In genomic region chr4:103567591-103567990, GRCh38 we compare ENCODE assay signal across 15 cellular contexts.
DNase-seq lines count a peak whose midpoint lies in the region; ATAC-seq, FAIRE-seq and TF ChIP-seq lines count a peak whose summit lies in the region.
"Had no signal": no experiment of that assay in that cellular context is flagged by ENCODE, and none has a peak within 500 bp of the region (broad histone marks: within the 10 kb centered on the region; RNA-seq: fewer than 3 reads in every experiment).

No MANE protein-coding gene starts in this region.

- H2AFZ ChIP-seq in HepG2 (ENCODE audit: low read length) (no peak overlapping the region), hepatocyte (no peak overlapping the region), neuronal stem cell (ENCODE audit: low read length) (peak overlapping the region; percentile 12), mesenchymal stem cell (ENCODE audit: low read depth, low read length) (no peak overlapping the region)

- H2BK15ac ChIP-seq in neuronal stem cell (ENCODE audit: low read length), result no peak overlapping the region
- H2BK15ac ChIP-seq in mesenchymal stem cell (ENCODE audit: low read depth, poor library complexity, severe bottlenecking), result no peak overlapping the region

- no peak overlapping the region for H4K91ac ChIP-seq in neuronal stem cell (ENCODE audit: low read depth, low read length, poor library complexity)
- no peak overlapping the region for H4K91ac ChIP-seq in mesenchymal stem cell (ENCODE audit: low read length)

- CTCF ChIA-PET in HepG2 (lab: Yijun Ruan, JAX; ENCODE audit: low intra/inter-chr PET ratio, low total read pairs), result no interaction called here
- CTCF ChIA-PET in naive thymus-derived CD4-positive, alpha-beta T cell (lab: Charles Lee), result no interaction called here

- H2BK12ac ChIP-seq in neuronal stem cell (ENCODE audit: low read length) (no peak overlapping the region), mesenchymal stem cell (ENCODE audit: low read length in 2 of 2) (no peak overlapping the region)

- DNase-seq in HepG2 (ENCODE audit: low spot score), result no peak
- DNase-seq in right lobe of liver, result no peak
- peak; percentile 7 for DNase-seq in hepatocyte (ENCODE audit: low spot score)
- DNase-seq in neuronal stem cell (ENCODE audit: low spot score), result no peak
- DNase-seq in mesenchymal stem cell, result no peak
- DNase-seq in naive thymus-derived CD4-positive, alpha-beta T cell, result no peak
- DNase-seq: 8988T; AML-193; CD8-positive, alpha-beta memory T cell; DMS53; GF-D8; H7 had no signal

- H3K36me3 ChIP-seq in HepG2 (replicated peaks in 1 of 2; ENCODE audit: control insufficient read depth in 1 of 2, insufficient read depth in 2 of 2, low read length in 2 of 2) (no peaks in the 10 kb centered on the region), right lobe of liver (no peaks in the 10 kb centered on the region), hepatocyte (replicated peaks; ENCODE audit: insufficient read depth, low read depth) (no peaks in the 10 kb centered on the region), neuronal stem cell (replicated peaks in 1 of 2; ENCODE audit: control insufficient read depth in 2 of 2, insufficient read depth in 2 of 2, low read length in 2 of 2) (no peaks in the 10 kb centered on the region), mesenchymal stem cell (ENCODE audit: control insufficient read depth in 1 of 2, insufficient read depth in 2 of 2, low read depth in 1 of 2, low read length in 2 of 2) (no peaks in the 10 kb centered on the region)
- no peaks in the 10 kb centered on the region for H3K36me3 ChIP-seq in naive thymus-derived CD4-positive, alpha-beta T cell (ENCODE audit: control insufficient read depth in 2 of 3, insufficient read depth in 3 of 3, low read length in 3 of 3)
- H3K36me3 ChIP-seq: BLaER1 had no signal

- in situ Hi-C loops in HepG2 (cut with HindIII; ENCODE audit: extremely low pct_ligation_motif_present, low pct_unique_long_range_greater_than_20kb), result no loop called here

- no TSS peak for BruUV-seq in HepG2 (replicated peaks; lab: Mats Ljungman, UMichigan)

- POLR2A ChIA-PET in HepG2 (lab: Yijun Ruan, JAX), result no interaction called here
- POLR2A ChIA-PET in naive thymus-derived CD4-positive, alpha-beta T cell (lab: Charles Lee), result no interaction called here

- H3K4me3 ChIP-seq in HepG2 (replicated peaks in 1 of 3; ENCODE audit: insufficient read depth in 1 of 3, low read depth in 2 of 3, low read length in 3 of 3), result no peak overlapping the region
- H3K4me3 ChIP-seq in right lobe of liver, result no peak overlapping the region
- no peak overlapping the region for H3K4me3 ChIP-seq in hepatocyte
- H3K4me3 ChIP-seq in neuronal stem cell (ENCODE audit: low read length in 2 of 2), result no peak overlapping the region
- H3K4me3 ChIP-seq in mesenchymal stem cell (ENCODE audit: insufficient read depth in 1 of 2, low read depth in 1 of 2, low read length in 2 of 2), result no peak overlapping the region
- no peak overlapping the region for H3K4me3 ChIP-seq in naive thymus-derived CD4-positive, alpha-beta T cell (ENCODE audit: low read length)
- H3K4me3 ChIP-seq: BLaER1 had no signal

- H2AK5ac ChIP-seq in neuronal stem cell (ENCODE audit: low read depth, low read length) (no peak overlapping the region), mesenchymal stem cell (ENCODE audit: low read length, severe bottlenecking) (no peak overlapping the region)

- H2BK120ac ChIP-seq in neuronal stem cell (ENCODE audit: low read depth, low read length) (no peak overlapping the region), mesenchymal stem cell (ENCODE audit: low read depth, low read length) (no peak overlapping the region)

- H3K9ac ChIP-seq in HepG2 (ENCODE audit: insufficient read depth, low read depth, low read length), result no peak overlapping the region
- H3K9ac ChIP-seq in neuronal stem cell (ENCODE audit: low read depth, low read length, poor library complexity), result no peak overlapping the region
- H3K9ac ChIP-seq in mesenchymal stem cell (ENCODE audit: low read length), result no peak overlapping the region
- H3K9ac ChIP-seq: BLaER1 had no signal

- peaks cover 0 to 9% (median 3%) of the 10 kb centered on the region in 11 donors for H3K9me3 Mint-ChIP-seq in naive thymus-derived CD4-positive, alpha-beta T cell

- no peaks in the 10 kb centered on the region for H3K4me1 Mint-ChIP-seq in naive thymus-derived CD4-positive, alpha-beta T cell
- H3K4me1 Mint-ChIP-seq: CD8-positive, alpha-beta memory T cell had no signal

- no peaks in the 10 kb centered on the region for H4K20me1 ChIP-seq in HepG2 (ENCODE audit: insufficient read depth, low read length)
- H4K20me1 ChIP-seq in hepatocyte (ENCODE audit: insufficient read depth, poor library complexity, severe bottlenecking), result no peaks in the 10 kb centered on the region
- H4K20me1 ChIP-seq: BLaER1 had no signal

- H3K27ac ChIP-seq in HepG2 (ENCODE audit: extremely low read length, insufficient read depth, low read length) (no peak overlapping the region), right lobe of liver (no peak overlapping the region), VCaP (peak overlapping the region; percentile 60), hepatocyte (peak overlapping the region; percentile 54), neuronal stem cell (replicated peaks; ENCODE audit: low read length) (no peak overlapping the region), mesenchymal stem cell (ENCODE audit: low read length, poor library complexity, severe bottlenecking) (no peak overlapping the region)
- no peak overlapping the region for H3K27ac ChIP-seq in naive thymus-derived CD4-positive, alpha-beta T cell (ENCODE audit: low read depth, low read length)
- H3K27ac ChIP-seq: BLaER1 had no signal

- ATAC-seq in HepG2 (peak; percentile 38; the same call in 1 of the 3 replicates), right lobe of liver (no peak), GM19324 (IDR thresholded peaks at IDR 0.05; ENCODE audit: low FRiP score, unreplicated experiment) (no peak)
- ATAC-seq in naive thymus-derived CD4-positive, alpha-beta T cell, result no peak

- TF ChIP-seq POLR2A in HepG2 (IDR thresholded peaks at IDR 0.05; ENCODE audit: insufficient read depth in 1 of 2, low read depth in 2 of 2, low read length in 2 of 2) (no peak), right lobe of liver (IDR thresholded peaks at IDR 0.05) (no peak)

- H3K4ac ChIP-seq in neuronal stem cell (ENCODE audit: low read length) (no peak overlapping the region), mesenchymal stem cell (ENCODE audit: low read depth in 1 of 2, low read length in 2 of 2) (no peak overlapping the region)

- H3K4me2 ChIP-seq in HepG2 (ENCODE audit: low read depth, low read length) (no peak overlapping the region), hepatocyte (peak overlapping the region; percentile 46), neuronal stem cell (ENCODE audit: insufficient read depth, low read length, poor library complexity, severe bottlenecking) (no peak overlapping the region), mesenchymal stem cell (ENCODE audit: low read length, poor library complexity, severe bottlenecking) (no peak overlapping the region)
- H3K4me2 ChIP-seq: BLaER1 had no signal

- H3K36me3 Mint-ChIP-seq in naive thymus-derived CD4-positive, alpha-beta T cell, result no peaks in the 10 kb centered on the region
- H3K36me3 Mint-ChIP-seq: CD8-positive, alpha-beta memory T cell had no signal

- no peak overlapping the region for H3K23ac ChIP-seq in neuronal stem cell (ENCODE audit: low read depth, low read length, poor library complexity)
- no peak overlapping the region for H3K23ac ChIP-seq in mesenchymal stem cell (ENCODE audit: low read length in 2 of 2)

- no peak for TF ChIP-seq RAD21 in HepG2 (CRISPR knock-in tag; IDR thresholded peaks at IDR 0.05)

- H4K8ac ChIP-seq in neuronal stem cell (ENCODE audit: low read depth, low read length) (no peak overlapping the region), mesenchymal stem cell (ENCODE audit: low read length) (no peak overlapping the region)

- H3K27ac Mint-ChIP-seq in naive thymus-derived CD4-positive, alpha-beta T cell, result no peak overlapping the region
- H3K27ac Mint-ChIP-seq: CD8-positive, alpha-beta memory T cell had no signal

- 25% methylated on average over 4 of the region's 4 CpGs for WGBS in HepG2 (ENCODE audit: low lambda C conversion rate)
- 58% methylated on average over 3 of the region's 4 CpGs for WGBS in right lobe of liver (ENCODE audit: insufficient coverage, low coverage, low lambda C conversion rate, missing lambda C conversion rate)
- WGBS in hepatocyte (ENCODE audit: low lambda C conversion rate, missing lambda C conversion rate), result 64% methylated on average over 4 of the region's 4 CpGs
- WGBS in neuronal stem cell (ENCODE audit: extremely low coverage in 2 of 2, insufficient read length in 2 of 2, insufficient replicate concordance in 1 of 2), 2 donors, result no CpG with 5 or more reads among the region's 4 CpGs
- 68% methylated on average over 3 of the region's 4 CpGs for WGBS in mesenchymal stem cell

- no peak overlapping the region for H3K18ac ChIP-seq in neuronal stem cell (ENCODE audit: low read length)
- no peak overlapping the region for H3K18ac ChIP-seq in mesenchymal stem cell (ENCODE audit: low read depth in 1 of 2, low read length in 2 of 2)

- H3K9me3 ChIP-seq in HepG2 (ENCODE audit: low read length) (no peaks in the 10 kb centered on the region), right lobe of liver (no peaks in the 10 kb centered on the region), hepatocyte (ENCODE audit: low read depth) (no peaks in the 10 kb centered on the region), neuronal stem cell (replicated peaks in 1 of 2; ENCODE audit: control insufficient read depth in 2 of 2, insufficient read depth in 1 of 2, low read depth in 1 of 2, low read length in 2 of 2) (no peaks in the 10 kb centered on the region), mesenchymal stem cell (ENCODE audit: control insufficient read depth, low read length) (no peaks in the 10 kb centered on the region)
- no peaks in the 10 kb centered on the region for H3K9me3 ChIP-seq in naive thymus-derived CD4-positive, alpha-beta T cell (ENCODE audit: control insufficient read depth in 2 of 3, low read length in 3 of 3)
- H3K9me3 ChIP-seq: BLaER1 had no signal

- TF ChIP-seq EP300 in HepG2 (IDR thresholded peaks at IDR 0.05; ENCODE audit: low read depth in 2 of 2, low read length in 2 of 2) (no peak), HepG2 (CRISPR knock-in tag; IDR thresholded peaks at IDR 0.05; ENCODE audit: borderline replicate concordance) (no peak)

- H3K4me1 ChIP-seq in HepG2 (ENCODE audit: insufficient read depth, low read length) (peaks cover 13% of the 10 kb centered on the region), right lobe of liver (no peaks in the 10 kb centered on the region), hepatocyte (ENCODE audit: insufficient read depth) (no peaks in the 10 kb centered on the region), neuronal stem cell (ENCODE audit: control insufficient read depth in 2 of 2, insufficient read depth in 1 of 2, low read depth in 1 of 2, low read length in 2 of 2) (no peaks in the 10 kb centered on the region), mesenchymal stem cell (ENCODE audit: control insufficient read depth, insufficient read depth, low read depth, low read length) (no peaks in the 10 kb centered on the region)
- H3K4me1 ChIP-seq in naive thymus-derived CD4-positive, alpha-beta T cell (ENCODE audit: control insufficient read depth in 2 of 2, insufficient read depth in 2 of 2, low read length in 2 of 2), result no peaks in the 10 kb centered on the region
- H3K4me1 ChIP-seq: BLaER1 had no signal

- intact Hi-C loops in HepG2 (cut with micrococcal nuclease; ENCODE audit: unreplicated experiment) (no loop called here), right lobe of liver (cut with DNase I) (no loop called here)
- intact Hi-C loops in naive thymus-derived CD4-positive, alpha-beta T cell (cut with micrococcal nuclease), result no loop called here

- H3K27me3 Mint-ChIP-seq in naive thymus-derived CD4-positive, alpha-beta T cell, result no peaks in the 10 kb centered on the region
- H3K27me3 Mint-ChIP-seq: CD8-positive, alpha-beta memory T cell had no signal

- H3K79me2 ChIP-seq in HepG2 (ENCODE audit: insufficient read depth, low read length) (no peaks in the 10 kb centered on the region), hepatocyte (no peaks in the 10 kb centered on the region)

- H3K14ac ChIP-seq in neuronal stem cell (ENCODE audit: low read length), result no peak overlapping the region
- no peak overlapping the region for H3K14ac ChIP-seq in mesenchymal stem cell (ENCODE audit: low read length in 2 of 2)

- FAIRE-seq in HepG2 (lab: Jason Lieb, UNC), result no peak

- TF ChIP-seq CTCF in HepG2 (CRISPR knock-in tag; IDR thresholded peaks at IDR 0.05), result no peak
- TF ChIP-seq CTCF in right lobe of liver (IDR thresholded peaks at IDR 0.05), result no peak
- TF ChIP-seq CTCF in VCaP (conservative IDR thresholded peaks at IDR 0.05), result no peak
- TF ChIP-seq CTCF in hepatocyte (IDR thresholded peaks at IDR 0.05; ENCODE audit: poor library complexity), result no peak

- H3K9me2 ChIP-seq in hepatocyte (replicated peaks; ENCODE audit: insufficient read depth), result no peaks in the 10 kb centered on the region

- H2BK5ac ChIP-seq in neuronal stem cell (ENCODE audit: low read length), result no peak overlapping the region
- no peak overlapping the region for H2BK5ac ChIP-seq in mesenchymal stem cell (ENCODE audit: low read depth, low read length, poor library complexity, severe bottlenecking)

- H3K4me3 Mint-ChIP-seq in naive thymus-derived CD4-positive, alpha-beta T cell, result no peak overlapping the region
- H3K4me3 Mint-ChIP-seq: CD8-positive, alpha-beta memory T cell had no signal

- no peaks in the 10 kb centered on the region for H3K27me3 ChIP-seq in HepG2 (ENCODE audit: control insufficient read depth in 1 of 2, insufficient read depth in 2 of 2, low read length in 2 of 2)
- H3K27me3 ChIP-seq in right lobe of liver, result no peaks in the 10 kb centered on the region
- no peaks in the 10 kb centered on the region for H3K27me3 ChIP-seq in hepatocyte
- H3K27me3 ChIP-seq in neuronal stem cell (ENCODE audit: control insufficient read depth in 3 of 3, insufficient read depth in 3 of 3, low read depth in 1 of 3, low read length in 3 of 3), result no peaks in the 10 kb centered on the region
- no peaks in the 10 kb centered on the region for H3K27me3 ChIP-seq in mesenchymal stem cell (ENCODE audit: control insufficient read depth in 1 of 2, insufficient read depth in 1 of 2, low read length in 2 of 2)
- peaks cover 0 to 3% of the 10 kb centered on the region in 2 donors for H3K27me3 ChIP-seq in naive thymus-derived CD4-positive, alpha-beta T cell (ENCODE audit: control insufficient read depth in 2 of 2, insufficient read depth in 2 of 2, low read length in 2 of 2)
- H3K27me3 ChIP-seq: BLaER1 had no signal

- no peaks in the 10 kb centered on the region for H3K79me1 ChIP-seq in neuronal stem cell (ENCODE audit: low read depth, low read length)
- H3K79me1 ChIP-seq in mesenchymal stem cell (replicated peaks; ENCODE audit: low read length, poor library complexity, severe bottlenecking), result no peaks in the 10 kb centered on the region

Comparison
In these comparisons a context has a peak if more than half of its experiments do, and no peak if none do; other contexts are left out.
1. H3K27ac ChIP-seq: peak in VCaP (single experiment) and hepatocyte (single experiment); none in HepG2 (single experiment), right lobe of liver (0 of 3), neuronal stem cell (single experiment), mesenchymal stem cell (single experiment) and naive thymus-derived CD4-positive, alpha-beta T cell (single experiment).